In the genomic region with DNA sequence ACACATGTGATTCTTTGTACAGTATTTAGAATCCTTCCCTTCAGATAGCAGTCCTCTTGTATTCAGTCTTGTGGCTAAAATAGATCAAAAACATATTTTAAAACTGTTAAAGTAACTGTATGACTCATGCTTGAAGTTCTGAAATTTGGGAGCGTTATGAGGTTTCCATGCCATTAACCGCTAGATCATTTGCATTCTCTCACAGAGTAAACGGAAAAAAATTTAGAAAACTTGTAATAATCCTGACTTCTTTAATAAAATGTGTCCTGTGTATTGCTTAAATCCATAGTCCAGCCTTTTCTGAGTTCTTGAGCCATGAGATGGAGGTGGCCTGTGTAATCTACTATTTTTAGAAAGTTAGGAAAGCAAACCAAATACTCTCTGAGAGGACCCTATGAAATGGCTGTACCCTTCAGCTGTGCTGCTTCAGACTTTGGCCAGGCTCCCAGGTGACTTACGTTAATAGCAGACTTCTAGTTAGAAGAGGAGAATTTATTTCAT, we compare ENCODE assay signal across 9 cellular contexts. TPM values are rescaled to one million over a fixed set of nuclear protein-coding genes. Genes with fewer than 3 reads are reported as not detected.
A peak's percentile ranks its signal among the peaks of the same experiment; 100 is the strongest.
DNase-seq lines count a peak whose midpoint lies in the region; ATAC-seq, FAIRE-seq and TF ChIP-seq lines count a peak whose summit lies in the region.
"Had no signal": no experiment of that assay in that cellular context is flagged by ENCODE, and none has a peak within 500 bp of the region (broad histone marks: within the 10 kb centered on the region; RNA-seq: fewer than 3 reads in every experiment).

No MANE protein-coding gene starts in this region.

- H3K18ac ChIP-seq in mesenchymal stem cell (ENCODE audit: low read depth in 1 of 2, low read length in 2 of 2) = no peak overlapping the region

- TF ChIP-seq POLR2A in K562 (conservative IDR thresholded peaks at IDR 0.05) = no peak

- no peak for TF ChIP-seq RAD21 in K562 (CRISPR knock-in tag; conservative IDR thresholded peaks at IDR 0.05 in 1 of 2, IDR thresholded peaks at IDR 0.05 in 1 of 2)

- CTCF ChIA-PET in K562 (lab: Yijun Ruan, JAX; ENCODE audit: low intra/inter-chr PET ratio) = no interaction called here

- H3K79me2 ChIP-seq in GM23248 (ENCODE audit: insufficient read depth) = peaks cover 94% of the 10 kb centered on the region
- peaks cover 100% of the 10 kb centered on the region for H3K79me2 ChIP-seq in Loucy (ENCODE audit: insufficient read depth, low read length)
- peaks cover 100% of the 10 kb centered on the region for H3K79me2 ChIP-seq in K562 (ENCODE audit: control insufficient read depth, insufficient read depth, low read length)

- ATAC-seq in GM18498 (IDR thresholded peaks at IDR 0.05; ENCODE audit: unreplicated experiment) = peak; percentile 67
- peak; percentile 9; the same call in 1 of the 3 replicates for ATAC-seq in K562

- H2BK5ac ChIP-seq in mesenchymal stem cell (ENCODE audit: low read depth, low read length, poor library complexity, severe bottlenecking) = no peak overlapping the region

- H3K36me3 ChIP-seq in GM23248 (ENCODE audit: low read depth) (peaks cover 13% of the 10 kb centered on the region), Loucy (ENCODE audit: insufficient read depth, low read length) (peaks cover 79% of the 10 kb centered on the region), K562 (ENCODE audit: control insufficient read depth, insufficient read depth, low read length) (peaks cover 97% of the 10 kb centered on the region), mesenchymal stem cell (ENCODE audit: control insufficient read depth in 1 of 2, insufficient read depth in 2 of 2, low read depth in 1 of 2, low read length in 2 of 2) (peaks cover 3 to 26% of the 10 kb centered on the region in 2 experiments)

- TF ChIP-seq CTCF in Loucy (conservative IDR thresholded peaks at IDR 0.05; ENCODE audit: low read length) (no peak), K562 (IDR thresholded peaks at IDR 0.05 in 2 of 3, conservative IDR thresholded peaks at IDR 0.05 in 1 of 3; ENCODE audit: insufficient read depth in 2 of 3, low read depth in 1 of 3, low read length in 3 of 3) (no peak)

- in situ Hi-C loops in GM23248 (cut with MboI) = no loop called here
- in situ Hi-C loops in K562 (cut with MboI) = no loop called here

- H3K23ac ChIP-seq in mesenchymal stem cell (ENCODE audit: low read length in 2 of 2) = no peak overlapping the region

- H2AK5ac ChIP-seq in mesenchymal stem cell (ENCODE audit: low read length, severe bottlenecking) = no peak overlapping the region

- H3K4me2 ChIP-seq in GM23248 (ENCODE audit: unreplicated experiment) (peak overlapping the region; percentile 87), Loucy (ENCODE audit: low read depth, low read length, poor library complexity, severe bottlenecking) (peak overlapping the region; percentile 43), K562 (ENCODE audit: insufficient read depth, low read length) (no peak overlapping the region), mesenchymal stem cell (ENCODE audit: low read length, poor library complexity, severe bottlenecking) (no peak overlapping the region)

- DNase-seq in GM23248 = peak; percentile 95
- DNase-seq in K562 (ENCODE audit: extremely low read depth in 1 of 4, low spot score in 3 of 4) = no peak
- DNase-seq in mesenchymal stem cell = peak; percentile 76
- no peak for DNase-seq in NCI-H748 treated with DMSO at 0.1 percent for 48 hours (lab: John Stamatoyannopoulos, UW)
- DNase-seq in effector CD4-positive, alpha-beta T cell = no peak
- no peak for DNase-seq in NCI-H510A (lab: John Stamatoyannopoulos, UW)

- peaks cover 3% of the 10 kb centered on the region for H3K79me1 ChIP-seq in mesenchymal stem cell (replicated peaks; ENCODE audit: low read length, poor library complexity, severe bottlenecking)

- H3K9me3 ChIP-seq in GM23248 (ENCODE audit: low read depth) (no peaks in the 10 kb centered on the region), Loucy (ENCODE audit: insufficient read depth, low read depth, low read length) (no peaks in the 10 kb centered on the region), K562 (replicated peaks; ENCODE audit: control insufficient read depth, insufficient read depth, low read depth, low read length) (no peaks in the 10 kb centered on the region), mesenchymal stem cell (ENCODE audit: control insufficient read depth, low read length) (no peaks in the 10 kb centered on the region)

- WGBS in GM23248 (ENCODE audit: low coverage in 1 of 2, low lambda C conversion rate in 2 of 2, missing lambda C conversion rate in 2 of 2), 2 experiments = 1 to 3% methylated on average over 4 of the region's 4 CpGs
- whole genome bisulfite sequencing in K562 (ENCODE audit: insufficient coverage, low coverage, missing lambda C conversion rate) = 52% methylated on average over 4 of the region's 4 CpGs
- WGBS in mesenchymal stem cell = no CpG with 5 or more reads among the region's 4 CpGs

- H3F3A ChIP-seq in GM23248 (ENCODE audit: insufficient read depth) (peaks cover 82% of the 10 kb centered on the region), Loucy (ENCODE audit: low read depth) (no peaks in the 10 kb centered on the region)

- H3K4me3 ChIP-seq in GM23248 = peak overlapping the region; percentile 67
- no peak overlapping the region for H3K4me3 ChIP-seq in Loucy (ENCODE audit: low read length, poor library complexity, severe bottlenecking)
- H3K4me3 ChIP-seq in K562 = no peak overlapping the region
- peak overlapping the region in 1 of 2 experiments; percentile 71 for H3K4me3 ChIP-seq in mesenchymal stem cell (ENCODE audit: insufficient read depth in 1 of 2, low read depth in 1 of 2, low read length in 2 of 2)

- no peak for TF ChIP-seq EP300 in K562 (IDR thresholded peaks at IDR 0.05; ENCODE audit: low read length)

- no peak overlapping the region for H2BK12ac ChIP-seq in mesenchymal stem cell (ENCODE audit: low read length in 2 of 2)

- H3K9me1 ChIP-seq in K562 (ENCODE audit: control insufficient read depth, insufficient read depth, low read length) = no peaks in the 10 kb centered on the region

- no peak overlapping the region for H3K14ac ChIP-seq in mesenchymal stem cell (ENCODE audit: low read length in 2 of 2)

- no peak for FAIRE-seq in K562 (lab: Jason Lieb, UNC)

- POLR2A ChIA-PET in K562 (lab: Yijun Ruan, JAX) = interaction anchor here (0.6 to 1.2 kb wide), 3 partner anchors 9 to 75 kb away, joined by 3 to 5 read pairs (median 3); no protein-coding TSS in a partner anchor

- H3K4me1 ChIP-seq in GM23248 (ENCODE audit: insufficient read depth) = peaks cover 86% of the 10 kb centered on the region
- H3K4me1 ChIP-seq in Loucy (ENCODE audit: insufficient read depth, low read length, poor library complexity, severe bottlenecking) = peaks cover 34% of the 10 kb centered on the region
- H3K4me1 ChIP-seq in K562 (replicated peaks in 1 of 2; ENCODE audit: control insufficient read depth in 2 of 2, insufficient read depth in 2 of 2, low read length in 2 of 2) = peaks cover 0 to 33% of the 10 kb centered on the region in 2 experiments; a peak in 3 of 5 replicates
- H3K4me1 ChIP-seq in mesenchymal stem cell (ENCODE audit: control insufficient read depth, insufficient read depth, low read depth, low read length) = peaks cover 7% of the 10 kb centered on the region

- H3K27me3 ChIP-seq in GM23248 (replicated peaks; ENCODE audit: insufficient read depth) = no peaks in the 10 kb centered on the region
- H3K27me3 ChIP-seq in Loucy (ENCODE audit: insufficient read depth, low read length, poor library complexity, severe bottlenecking) = no peaks in the 10 kb centered on the region
- no peaks in the 10 kb centered on the region for H3K27me3 ChIP-seq in K562 (ENCODE audit: control insufficient read depth in 2 of 2, insufficient read depth in 2 of 2, low read length in 2 of 2)
- H3K27me3 ChIP-seq in mesenchymal stem cell (ENCODE audit: control insufficient read depth in 1 of 2, insufficient read depth in 1 of 2, low read length in 2 of 2) = no peaks in the 10 kb centered on the region

- H3K27ac ChIP-seq in GM23248 (peak overlapping the region; percentile 94), K562 (ENCODE audit: extremely low read depth, low read depth, low read length) (peak overlapping the region; percentile 49; the same call in 1 of the 3 replicates), mesenchymal stem cell (ENCODE audit: low read length, poor library complexity, severe bottlenecking) (peak overlapping the region; percentile 52)
- H3K27ac ChIP-seq: VCaP had no signal

- H4K8ac ChIP-seq in mesenchymal stem cell (ENCODE audit: low read length) = no peak overlapping the region

- H3K9ac ChIP-seq in GM23248 = peak overlapping the region; percentile 78
- H3K9ac ChIP-seq in Loucy (ENCODE audit: low read depth, low read length, poor library complexity, severe bottlenecking) = no peak overlapping the region
- H3K9ac ChIP-seq in K562 (ENCODE audit: insufficient read depth in 1 of 2, low read depth in 2 of 2, low read length in 2 of 2) = no peak overlapping the region; a peak in 2 of 4 replicates
- H3K9ac ChIP-seq in mesenchymal stem cell (ENCODE audit: low read length) = peak overlapping the region; percentile 88

- no peak overlapping the region for H2AFZ ChIP-seq in GM23248
- H2AFZ ChIP-seq in Loucy (ENCODE audit: low read length) = no peak overlapping the region
- no peak overlapping the region for H2AFZ ChIP-seq in K562 (ENCODE audit: low read depth, low read length)
- no peak overlapping the region for H2AFZ ChIP-seq in mesenchymal stem cell (ENCODE audit: low read depth, low read length)

- no peak overlapping the region for H3K4ac ChIP-seq in mesenchymal stem cell (ENCODE audit: low read depth in 1 of 2, low read length in 2 of 2)

- intact Hi-C loops in K562 (cut with micrococcal nuclease) = no loop called here

- no peak overlapping the region for H2BK120ac ChIP-seq in mesenchymal stem cell (ENCODE audit: low read depth, low read length)

- BruUV-seq in K562 (replicated peaks; lab: Mats Ljungman, UMichigan) = no TSS peak

- H2BK15ac ChIP-seq in mesenchymal stem cell (ENCODE audit: low read depth, poor library complexity, severe bottlenecking) = no peak overlapping the region

- H4K20me1 ChIP-seq in GM23248 (ENCODE audit: insufficient read depth) (no peaks in the 10 kb centered on the region), Loucy (ENCODE audit: insufficient read depth, low read length, poor library complexity, severe bottlenecking) (peaks cover 100% of the 10 kb centered on the region), K562 (replicated peaks; ENCODE audit: control insufficient read depth, insufficient read depth, low read length) (peaks cover 19% of the 10 kb centered on the region)

- no peak overlapping the region for H4K91ac ChIP-seq in mesenchymal stem cell (ENCODE audit: low read length)

- H3K9me2 ChIP-seq in GM23248 (ENCODE audit: insufficient read depth) = no peaks in the 10 kb centered on the region
- H3K9me2 ChIP-seq in Loucy (replicated peaks; ENCODE audit: low read depth, low read length) = no peaks in the 10 kb centered on the region

RNA-seq across cellular contexts. Expression of gene MBNL1, which starts 33.8 kb away (rescaled TPM):
- total RNA-seq in GM23248 (2014; rRNA removed; shearing (Covaris generic)) = 251 and 262 TPM in 2 replicates
- 81.7 and 89.5 TPM in 2 replicates for polyA plus RNA-seq in GM23248 (2016; fragmentation: Nextera tagmentation; extraction: Ambion mirVana)
- 337 and 524 TPM in 2 replicates for total RNA-seq in K562 (2011; cell fraction: chromatin; rRNA removed; ENCODE audit: low replicate concordance)
- total RNA-seq in K562 (2011; cell fraction: nucleolus; rRNA removed) = 154 and 188 TPM in 2 replicates
- 277 and 417 TPM in 2 replicates for total RNA-seq in K562 (2011; cell fraction: nucleoplasm; rRNA removed)
- total RNA-seq in K562 (2014; rRNA removed) = 240 and 243 TPM in 2 replicates
- 220 and 241 TPM in 2 replicates for total RNA-seq in K562 (2014; rRNA removed; fragmentation: Illumina TruSeq; extraction: Trizol)
- total RNA-seq in K562 (2015; rRNA removed; fragmentation: Illumina TruSeq; extraction: Trizol) = 220 and 243 TPM in 2 replicates
- total RNA-seq in K562 (2021) = 217 and 231 TPM in 2 replicates
- polyA plus RNA-seq in K562 (2011; rRNA removed) = 116 and 133 TPM in 2 replicates
- polyA plus RNA-seq in K562 (2011; cell fraction: cytosol; rRNA removed) = 101 and 150 TPM in 2 replicates
- polyA plus RNA-seq in K562 (2011; cell fraction: nucleus; rRNA removed) = 108 and 135 TPM in 2 replicates
- polyA plus RNA-seq in K562 (2012) = 74.4 and 91.9 TPM in 2 replicates
- polyA plus RNA-seq in K562 (2014; fragmentation: Illumina TruSeq; extraction: Trizol) = 202 and 221 TPM in 2 replicates
- 10 to 100 TPM; 70.3 to 87.3 TPM for polyA plus RNA-seq in K562 (2014; fragmentation: Nextera tagmentation; extraction: Ambion mirVana)
- polyA plus RNA-seq in K562 (2014; rRNA removed) = 104 and 107 TPM in 2 replicates
- 431 and 448 TPM in 2 replicates for polyA minus RNA-seq in K562 (2011; rRNA and poly(A)+ RNA removed)
- 216 and 268 TPM in 2 replicates for polyA minus RNA-seq in K562 (2011; cell fraction: cytosol; rRNA and poly(A)+ RNA removed)
- polyA minus RNA-seq in K562 (2011; cell fraction: nucleus; rRNA and poly(A)+ RNA removed) = 326 and 485 TPM in 2 replicates
- 85.7 TPM for polyA plus RNA-seq in mesenchymal stem cell (2013, experiment 1 of 2)
- 85.2 TPM for polyA plus RNA-seq in mesenchymal stem cell (2013, experiment 2 of 2)

Comparison
In these comparisons a context has a peak if more than half of its experiments do, and no peak if none do; other contexts are left out.
1. DNase-seq: peak in GM23248 (single experiment) and mesenchymal stem cell (single experiment); none in K562 (0 of 4), NCI-H748 treated with DMSO at 0.1 percent for 48 hours (single experiment), effector CD4-positive, alpha-beta T cell (single experiment) and NCI-H510A (single experiment).
2. H3K4me2 ChIP-seq: peak in GM23248 (single experiment) and Loucy (single experiment); none in K562 (single experiment) and mesenchymal stem cell (single experiment).
3. H3K9ac ChIP-seq: peak in GM23248 (single experiment) and mesenchymal stem cell (single experiment); none in Loucy (single experiment) and K562 (0 of 2).
4. Peak in every context shown above with its lines, with median percentiles within 50 percentile points of each other: H3K27ac ChIP-seq.